In genomic region chr19:48890551-48890950, GRCh38 we compare ENCODE assay signal across 19 cellular contexts. TPM values are rescaled to one million over a fixed set of nuclear protein-coding genes. Genes with fewer than 3 reads are reported as not detected.
DNase-seq lines count a peak whose midpoint lies in the region; ATAC-seq and TF ChIP-seq lines count a peak whose summit lies in the region.
"Had no signal": no experiment of that assay in that cellular context is flagged by ENCODE, and none has a peak within 500 bp of the region (broad histone marks: within the 10 kb centered on the region; RNA-seq: fewer than 3 reads in every experiment).

No MANE protein-coding gene starts in this region.

- peak overlapping the region; percentile 23 for H3K4me3 Mint-ChIP-seq in stimulated activated memory B cell treated with anti-CD40 and anti-IgM and Interleukin-4, amounts not matched to agents 10 μg/mL and 1 μg/mL and 100 μg/mL, for 72 hours
- H3K4me3 Mint-ChIP-seq: T-cell had no signal

- peaks cover 37% of the 10 kb centered on the region for H3K4me1 ChIP-seq in DOHH2 (ENCODE audit: control insufficient read depth, low read length)
- H3K4me1 ChIP-seq: BE2C had no signal

- H3K9me3 ChIP-seq in DOHH2 (ENCODE audit: control insufficient read depth, insufficient read depth, low read length) (no peaks in the 10 kb centered on the region), WERI-Rb-1 (ENCODE audit: severe bottlenecking) (no peaks in the 10 kb centered on the region)
- H3K9me3 ChIP-seq: BE2C, SK-N-SH had no signal

- H3K4me3 ChIP-seq in DOHH2 (ENCODE audit: low read length) (peak overlapping the region; percentile 7; the same call in 1 of the 2 replicates), WERI-Rb-1 (ENCODE audit: low read depth, low read length) (no peak overlapping the region)

- H3K4me2 ChIP-seq in DOHH2 (ENCODE audit: low read length) = peak overlapping the region; percentile 74
- H3K4me2 ChIP-seq: SK-N-SH had no signal

- H3K27ac ChIP-seq in DOHH2 (ENCODE audit: low read depth, low read length) (0 out of 2 replicates have a peak overlapping the region, but pooled peaks have one; percentile 34), WERI-Rb-1 (peak overlapping the region; percentile 70)

- peaks cover 32% of the 10 kb centered on the region for H3K4me1 Mint-ChIP-seq in stimulated activated memory B cell treated with anti-CD40 and anti-IgM and Interleukin-4, amounts not matched to agents 10 μg/mL and 1 μg/mL and 100 μg/mL, for 72 hours

- DNase-seq in WERI-Rb-1 (no peak), left colon (no peak), activated gamma-delta T cell (lab: John Stamatoyannopoulos, UW) (no peak), AG20443 (ENCODE audit: low spot score) (no peak), COLO668 (lab: John Stamatoyannopoulos, UW; ENCODE audit: unreplicated experiment) (no peak)
- DNase-seq: BE2C; CD4-positive, CD25-positive, alpha-beta regulatory T cell; HCEC 1CT; NCI-H1105 treated with DMSO at 0.1 percent for 48 hours; NCI-H1694; NCI-H2081 treated with DMSO at 0.1 percent for 48 hours; PC-3; RPMI8226; SHP77 treated with DMSO at 0.1 percent for 48 hours; SK-N-SH; T-cell had no signal

- H3K9me3 Mint-ChIP-seq in stimulated activated memory B cell treated with anti-CD40 and anti-IgM and Interleukin-4, amounts not matched to agents 10 μg/mL and 1 μg/mL and 100 μg/mL, for 72 hours = no peaks in the 10 kb centered on the region
- H3K9me3 Mint-ChIP-seq: T-cell had no signal

- H3K27me3 ChIP-seq in DOHH2 (ENCODE audit: control insufficient read depth, low read length) (no peaks in the 10 kb centered on the region), WERI-Rb-1 (ENCODE audit: insufficient read depth, low read depth, severe bottlenecking) (no peaks in the 10 kb centered on the region)
- H3K27me3 ChIP-seq: BE2C had no signal

- intact Hi-C loops in left colon (cut with DNase I, micrococcal nuclease) = no loop called here

- ATAC-seq in left colon = peak; percentile 26
- ATAC-seq in stimulated activated memory B cell treated with anti-CD40 and anti-IgM and Interleukin-4, amounts not matched to agents 10 μg/mL and 1 μg/mL and 100 μg/mL, for 72 hours = no peak
- ATAC-seq: PC-3, T-cell had no signal

- no peaks in the 10 kb centered on the region for H3K36me3 ChIP-seq in DOHH2 (ENCODE audit: control insufficient read depth, low read length)
- no peaks in the 10 kb centered on the region for H3K36me3 ChIP-seq in WERI-Rb-1
- H3K36me3 ChIP-seq: BE2C had no signal

- no peaks in the 10 kb centered on the region for H3K36me3 Mint-ChIP-seq in stimulated activated memory B cell treated with anti-CD40 and anti-IgM and Interleukin-4, amounts not matched to agents 10 μg/mL and 1 μg/mL and 100 μg/mL, for 72 hours
- H3K36me3 Mint-ChIP-seq: CD4-positive, CD25-positive, alpha-beta regulatory T cell; T-cell had no signal

- peaks cover 5% of the 10 kb centered on the region; the same call in 1 of the 2 replicates for H3F3A ChIP-seq in DOHH2 (ENCODE audit: control insufficient read depth, insufficient read depth)

- no peaks in the 10 kb centered on the region for H4K20me1 ChIP-seq in DOHH2 (ENCODE audit: control insufficient read depth, insufficient read depth, low read depth, low read length)

- H3K9me2 ChIP-seq in DOHH2 (replicated peaks; ENCODE audit: control insufficient read depth, low read length) = no peaks in the 10 kb centered on the region
- H3K9me2 ChIP-seq: SK-N-SH had no signal

- H3K79me2 ChIP-seq in DOHH2 (ENCODE audit: control insufficient read depth, low read length) = no peaks in the 10 kb centered on the region

- no peak overlapping the region for H3K27ac Mint-ChIP-seq in stimulated activated memory B cell treated with anti-CD40 and anti-IgM and Interleukin-4, amounts not matched to agents 10 μg/mL and 1 μg/mL and 100 μg/mL, for 72 hours
- H3K27ac Mint-ChIP-seq: CD4-positive, CD25-positive, alpha-beta regulatory T cell; T-cell had no signal

- peaks cover 12% of the 10 kb centered on the region for H3K27me3 Mint-ChIP-seq in stimulated activated memory B cell treated with anti-CD40 and anti-IgM and Interleukin-4, amounts not matched to agents 10 μg/mL and 1 μg/mL and 100 μg/mL, for 72 hours

- TF ChIP-seq CTCF in DOHH2 (IDR thresholded peaks at IDR 0.05; ENCODE audit: low read depth, low read length, poor library complexity, severe bottlenecking) = no peak
- TF ChIP-seq CTCF in WERI-Rb-1 (IDR thresholded peaks at IDR 0.05; ENCODE audit: low read depth, low read length) = no peak

RNA-seq across cellular contexts. Expression of gene TULP2, which starts 8.0 kb away (rescaled TPM):
- total RNA-seq in left colon = not detected
- total RNA-seq: CD4-positive, CD25-positive, alpha-beta regulatory T cell; NCI-H460; PC-3 had no signal

RNA-seq across cellular contexts. Expression of gene NUCB1, which starts 9.6 kb away (rescaled TPM):
- 100 to 1,000 TPM; 207 to 210 TPM for total RNA-seq in left colon

RNA-seq across cellular contexts. Expression of gene PPP1R15A, which starts 18.3 kb away (rescaled TPM):
- 10 to 100 TPM; 39.4 to 40.4 TPM for total RNA-seq in left colon

RNA-seq across cellular contexts. Expression of gene PLEKHA4, which starts 22.1 kb away (rescaled TPM):
- total RNA-seq in left colon = 1 to 10 TPM; 4.3 to 8.6 TPM

RNA-seq across cellular contexts. Expression of gene DHDH, which starts 42.9 kb away (rescaled TPM):
- total RNA-seq in left colon = under 1 TPM in 1 of 2 donors, not detected in 1; 0.56 TPM
- total RNA-seq: CD4-positive, CD25-positive, alpha-beta regulatory T cell; NCI-H460 had no signal
